Comparison of ENCODE assay signal across 9 cellular contexts in genomic region chrX:97616883-97617510, GRCh38.
DNase-seq lines count a peak whose midpoint lies in the region; ATAC-seq and TF ChIP-seq lines count a peak whose summit lies in the region.
"Had no signal": no experiment of that assay in that cellular context is flagged by ENCODE, and none has a peak within 500 bp of the region (broad histone marks: within the 10 kb centered on the region; RNA-seq: fewer than 3 reads in every experiment).

No MANE protein-coding gene starts in this region.

- H3K4me3 ChIP-seq in neural progenitor cell, result no peak overlapping the region

- no peak overlapping the region for H3K27ac ChIP-seq in neural progenitor cell

- H3K4me3 Mint-ChIP-seq in chondrocyte (ENCODE audit: unreplicated experiment), result no peak overlapping the region
- no peak overlapping the region for H3K4me3 Mint-ChIP-seq in neural progenitor cell

- H3K27ac Mint-ChIP-seq in chondrocyte (ENCODE audit: unreplicated experiment) (no peak overlapping the region), neural progenitor cell (no peak overlapping the region)
- H3K27ac Mint-ChIP-seq: IgD-negative memory B cell had no signal

- DNase-seq in ELR (ENCODE audit: low read depth) (peak; percentile 72), HK-2 (ENCODE audit: unreplicated experiment) (peak; percentile 29), fibroblast of gingiva (ENCODE audit: low read depth) (peak; percentile 10), NCI-H1436 (lab: John Stamatoyannopoulos, UW) (no peak), NCI-H2196 treated with DMSO at 0.1 percent for 48 hours (lab: John Stamatoyannopoulos, UW; ENCODE audit: unreplicated experiment) (no peak), chondrocyte (ENCODE audit: low spot score) (no peak), neural progenitor cell (ENCODE audit: low spot score) (no peak)

- ATAC-seq in GM21515 (IDR thresholded peaks at IDR 0.05; ENCODE audit: unreplicated experiment), result peak; percentile 98

- H2AFZ ChIP-seq in neural progenitor cell (replicated peaks), result no peak overlapping the region

- H3K79me2 ChIP-seq in neural progenitor cell (ENCODE audit: low read depth), result no peaks in the 10 kb centered on the region

- H3K27me3 ChIP-seq in neural progenitor cell, result no peaks in the 10 kb centered on the region

- H3K4me1 Mint-ChIP-seq in chondrocyte (ENCODE audit: low read depth) (peaks cover 11% of the 10 kb centered on the region), neural progenitor cell (no peaks in the 10 kb centered on the region)

- H4K20me1 ChIP-seq in neural progenitor cell (ENCODE audit: low read depth), result no peaks in the 10 kb centered on the region

- no peaks in the 10 kb centered on the region for H3K9me3 Mint-ChIP-seq in chondrocyte (ENCODE audit: low read depth)
- H3K9me3 Mint-ChIP-seq in neural progenitor cell, result no peaks in the 10 kb centered on the region
- H3K9me3 Mint-ChIP-seq: IgD-negative memory B cell had no signal

- no peak overlapping the region for H3K9ac ChIP-seq in neural progenitor cell

- H3K4me2 ChIP-seq in neural progenitor cell, result no peak overlapping the region

- H3K4me1 ChIP-seq in neural progenitor cell, result no peaks in the 10 kb centered on the region

- no peak for TF ChIP-seq CTCF in chondrocyte (IDR thresholded peaks at IDR 0.05)
- TF ChIP-seq CTCF in neural progenitor cell (IDR thresholded peaks at IDR 0.05), result no peak

- no peaks in the 10 kb centered on the region for H3K9me3 ChIP-seq in neural progenitor cell (ENCODE audit: low read depth)

- H3K27me3 Mint-ChIP-seq in chondrocyte (ENCODE audit: low read depth), result no peaks in the 10 kb centered on the region
- H3K27me3 Mint-ChIP-seq in neural progenitor cell (ENCODE audit: insufficient read depth, low read depth), result peaks cover 2% of the 10 kb centered on the region
- H3K27me3 Mint-ChIP-seq: IgD-negative memory B cell had no signal

- no peaks in the 10 kb centered on the region for H3K36me3 Mint-ChIP-seq in chondrocyte (ENCODE audit: low read depth)
- no peaks in the 10 kb centered on the region for H3K36me3 Mint-ChIP-seq in neural progenitor cell
- H3K36me3 Mint-ChIP-seq: IgD-negative memory B cell had no signal

- H3K36me3 ChIP-seq in neural progenitor cell, result no peaks in the 10 kb centered on the region

- no peaks in the 10 kb centered on the region for H3F3A ChIP-seq in neural progenitor cell (ENCODE audit: low read depth)

Comparison
In these comparisons a context has a peak if more than half of its experiments do, and no peak if none do; other contexts are left out.
1. DNase-seq: peak in ELR (single experiment), HK-2 (single experiment) and fibroblast of gingiva (single experiment); none in NCI-H1436 (single experiment), NCI-H2196 treated with DMSO at 0.1 percent for 48 hours (single experiment), chondrocyte (single experiment) and neural progenitor cell (single experiment).